In genomic region chr2:197517150-197517549, GRCh38 we compare ENCODE assay signal across 8 cellular contexts. TPM values are rescaled to one million over a fixed set of nuclear protein-coding genes. Genes with fewer than 3 reads are reported as not detected.
A peak's percentile ranks its signal among the peaks of the same experiment; 100 is the strongest.
DNase-seq lines count a peak whose midpoint lies in the region; ATAC-seq and TF ChIP-seq lines count a peak whose summit lies in the region.

No MANE protein-coding gene starts in this region.

- intact Hi-C loops in Right ventricle myocardium superior (cut with DNase I) (no loop called here), adrenal gland (cut with DNase I) (no loop called here), lower lobe of right lung (cut with DNase I) (no loop called here)

- peak overlapping the region; percentile 90 for H3K27ac ChIP-seq in cardiac muscle cell
- peak overlapping the region; percentile 37 to 97 (median 88) for H3K27ac ChIP-seq in adrenal gland
- no peak overlapping the region for H3K27ac ChIP-seq in lower lobe of right lung
- no peak overlapping the region for H3K27ac ChIP-seq in urinary bladder (ENCODE audit: low read depth)

- H3K27me3 ChIP-seq in cardiac muscle cell (no peaks in the 10 kb centered on the region), adrenal gland (no peaks in the 10 kb centered on the region), lower lobe of right lung (ENCODE audit: low read depth) (no peaks in the 10 kb centered on the region)

- WGBS in adrenal gland, 4 donors, result 15 to 24% (median 20%) methylated on average over 2 of the region's 2 CpGs
- 48% methylated on average over 2 of the region's 2 CpGs for WGBS in urinary bladder

- DNase-seq in cardiac muscle cell (ENCODE audit: low read depth in 1 of 2, low spot score in 1 of 2) (no peak), Right ventricle myocardium superior (no peak), adrenal gland (no peak), lower lobe of right lung (no peak), SHP77 (lab: John Stamatoyannopoulos, UW) (no peak)

- H3K4me3 ChIP-seq in cardiac muscle cell (peak overlapping the region; percentile 63), adrenal gland (peak overlapping the region in 2 of 4 donors; percentile 70 to 74), lower lobe of right lung (peak overlapping the region; percentile 93), urinary bladder (ENCODE audit: low read depth, low read length) (peak overlapping the region; percentile 83)

- TF ChIP-seq CTCF in cardiac muscle cell (IDR thresholded peaks at IDR 0.05; ENCODE audit: low read depth, low read length) (no peak), adrenal gland (IDR thresholded peaks at IDR 0.05) (no peak), lower lobe of right lung (IDR thresholded peaks at IDR 0.05) (no peak)

- no peaks in the 10 kb centered on the region for H3K36me3 ChIP-seq in cardiac muscle cell
- H3K36me3 ChIP-seq in adrenal gland (replicated peaks in 1 of 2), result no peaks in the 10 kb centered on the region
- peaks cover 4% of the 10 kb centered on the region for H3K36me3 ChIP-seq in lower lobe of right lung
- H3K36me3 ChIP-seq in urinary bladder (ENCODE audit: insufficient read depth), result no peaks in the 10 kb centered on the region

- TF ChIP-seq POLR2A in adrenal gland (IDR thresholded peaks at IDR 0.05), result no peak

- H3K9me3 ChIP-seq in cardiac muscle cell (ENCODE audit: low read depth), result no peaks in the 10 kb centered on the region
- H3K9me3 ChIP-seq in adrenal gland (replicated peaks in 1 of 3), result no peaks in the 10 kb centered on the region
- no peaks in the 10 kb centered on the region for H3K9me3 ChIP-seq in lower lobe of right lung

- ATAC-seq in Right ventricle myocardium superior (ENCODE audit: poor library complexity) (no peak), lower lobe of right lung (no peak), HG02884 (IDR thresholded peaks at IDR 0.05; ENCODE audit: unreplicated experiment) (no peak), HG03175 (IDR thresholded peaks at IDR 0.05; ENCODE audit: unreplicated experiment) (no peak)

- H3K4me1 ChIP-seq in cardiac muscle cell (ENCODE audit: low read depth), result peaks cover 24% of the 10 kb centered on the region
- H3K4me1 ChIP-seq in adrenal gland (replicated peaks in 1 of 2), result peaks cover 12 to 41% of the 10 kb centered on the region in 2 donors
- peaks cover 30% of the 10 kb centered on the region for H3K4me1 ChIP-seq in lower lobe of right lung
- no peaks in the 10 kb centered on the region for H3K4me1 ChIP-seq in urinary bladder (ENCODE audit: insufficient read depth)

RNA-seq across cellular contexts. Expression of gene MOB4, which starts 1.3 kb away (rescaled TPM):
- total RNA-seq in cardiac muscle cell (26.4 and 33.0 TPM in 2 replicates), Right ventricle myocardium superior (27.6 TPM), adrenal gland (100 to 1,000 TPM in 1 of 8 donors, 10 to 100 TPM in 7; 18.2 to 422 (median 31.6) TPM), lower lobe of right lung (21.3 TPM), urinary bladder (67.7 TPM)
- polyA plus RNA-seq in cardiac muscle cell (96.4 and 115 TPM in 2 replicates), adrenal gland (100 to 1,000 TPM in 1 of 3 donors, 10 to 100 TPM in 2; 26.9 to 117 (median 58.1) TPM), urinary bladder (41.2 TPM)

RNA-seq across cellular contexts. Expression of gene HSPE1, which starts 17.0 kb away (rescaled TPM):
- total RNA-seq in cardiac muscle cell (175 and 369 TPM in 2 replicates), Right ventricle myocardium superior (107 TPM), adrenal gland (1,000 to 10,000 TPM in 1 of 8 donors, 100 to 1,000 TPM in 7; 113 to 1,567 (median 176) TPM), lower lobe of right lung (65.3 TPM), urinary bladder (60.7 TPM)
- polyA plus RNA-seq in cardiac muscle cell (481 and 620 TPM in 2 replicates), adrenal gland (1,000 to 10,000 TPM in 2 of 3 donors, 100 to 1,000 TPM in 1; 396 to 4,257 (median 1,108) TPM), urinary bladder (113 TPM)

RNA-seq across cellular contexts. Expression of gene HSPD1, which starts 17.5 kb away (rescaled TPM):
- total RNA-seq in cardiac muscle cell, result 319 and 371 TPM in 2 replicates
- polyA plus RNA-seq in cardiac muscle cell, result 484 and 551 TPM in 2 replicates
- total RNA-seq in Right ventricle myocardium superior, result 131 TPM
- 1,000 to 10,000 TPM in 2 of 8 donors, 100 to 1,000 TPM in 6; 221 to 3,318 (median 577) TPM for total RNA-seq in adrenal gland
- polyA plus RNA-seq in adrenal gland, result 1,000 to 10,000 TPM in 1 of 3 donors, 100 to 1,000 TPM in 2; 220 to 7,464 (median 448) TPM
- 150 TPM for total RNA-seq in lower lobe of right lung
- total RNA-seq in urinary bladder, result 143 TPM
- polyA plus RNA-seq in urinary bladder, result 158 TPM

Comparison
In these comparisons a context has a peak if more than half of its experiments do, and no peak if none do; other contexts are left out.
1. H3K27ac ChIP-seq: peak in cardiac muscle cell (single experiment) and adrenal gland (5 of 5); none in lower lobe of right lung (single experiment) and urinary bladder (single experiment).